In the genomic region with DNA sequence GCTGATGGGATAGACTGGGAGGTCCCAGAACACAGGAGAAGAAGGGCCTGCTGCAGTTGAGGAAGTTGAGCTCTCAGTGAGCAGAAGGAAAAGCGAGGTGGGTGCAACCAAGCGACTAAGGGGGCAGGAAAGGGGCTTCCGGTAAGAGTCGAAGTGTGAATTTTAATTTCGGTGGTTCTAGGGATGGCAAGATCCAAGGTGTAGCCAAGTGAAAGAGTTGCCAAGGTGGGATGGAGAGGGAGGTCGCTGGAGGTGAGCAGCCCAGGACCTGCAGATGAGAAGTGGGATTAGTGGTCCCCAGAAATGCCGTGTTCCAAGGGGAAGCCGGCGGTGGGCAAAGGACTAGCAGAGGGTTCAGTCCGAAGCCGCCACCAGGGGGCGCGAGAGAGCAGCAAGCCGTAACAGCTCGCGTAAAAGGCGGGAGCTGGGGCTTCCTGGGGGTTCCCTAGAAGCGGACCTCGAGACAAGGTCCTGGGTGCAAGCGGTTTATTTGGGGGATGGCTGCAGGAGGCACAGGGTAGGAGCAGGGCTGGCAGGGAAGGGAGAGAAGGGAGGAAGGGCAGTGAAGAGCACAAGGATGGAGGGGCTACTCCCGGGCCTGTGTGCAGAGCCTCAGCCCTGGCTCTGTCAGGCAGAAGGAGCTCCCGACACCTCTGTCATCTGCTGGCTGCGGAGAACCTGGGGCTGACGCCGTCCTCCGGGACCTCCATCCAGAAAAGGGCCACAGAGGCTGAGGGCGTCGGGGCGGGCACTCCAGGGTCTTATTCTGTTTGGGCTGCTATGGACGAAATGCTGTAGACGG, we compare ENCODE assay signal across 8 cellular contexts.
DNase-seq lines count a peak whose midpoint lies in the region; ATAC-seq, FAIRE-seq and TF ChIP-seq lines count a peak whose summit lies in the region.

No MANE protein-coding gene starts in this region.

- H4K20me1 ChIP-seq in OCI-LY1 (ENCODE audit: insufficient read depth, low read length): no peaks in the 10 kb centered on the region
- no peaks in the 10 kb centered on the region for H4K20me1 ChIP-seq in GM12878 (ENCODE audit: control insufficient read depth, insufficient read depth)

- H3K36me3 ChIP-seq in OCI-LY1 (ENCODE audit: insufficient read depth, low read length) (no peaks in the 10 kb centered on the region), GM12878 (ENCODE audit: control insufficient read depth in 2 of 2, insufficient read depth in 2 of 2, low read length in 1 of 2) (no peaks in the 10 kb centered on the region), suprapubic skin (no peaks in the 10 kb centered on the region)

- TF ChIP-seq POLR2A in GM12878 (IDR thresholded peaks at IDR 0.05; ENCODE audit: low read depth, low read length) (no peak), suprapubic skin (IDR thresholded peaks at IDR 0.05) (no peak)

- peak; percentile 26; the same call in 1 of the 2 replicates for TF ChIP-seq RAD21 in GM12878 (IDR thresholded peaks at IDR 0.05; ENCODE audit: insufficient read depth, low read depth, low read length)

- in situ Hi-C loops in GM12878 (cut with MboI): loop anchor here (5.0 to 10.0 kb wide), 3 partner anchors 56 to 503 kb away; no protein-coding TSS in a partner anchor

- TF ChIP-seq CTCF in OCI-LY1 (IDR thresholded peaks at IDR 0.05; ENCODE audit: low read length) (peak; percentile 81), GM12878 (IDR thresholded peaks at IDR 0.05 in 2 of 3, conservative IDR thresholded peaks at IDR 0.05 in 1 of 3; ENCODE audit: control insufficient read depth in 2 of 3, extremely low read depth in 1 of 3, insufficient read depth in 1 of 3, low read depth in 3 of 3, low read length in 3 of 3) (peak; percentile 51 to 73 (median 59)), suprapubic skin (IDR thresholded peaks at IDR 0.05) (peak; percentile 14 to 72)

- TF ChIP-seq EP300 in GM12878 (IDR thresholded peaks at IDR 0.05; ENCODE audit: borderline replicate concordance in 1 of 2, control insufficient read depth in 1 of 2, low read depth in 2 of 2, low read length in 2 of 2) (no peak), suprapubic skin (IDR thresholded peaks at IDR 0.05) (no peak)

- no peak overlapping the region for H3K4me2 ChIP-seq in OCI-LY1 (ENCODE audit: low read length)
- H3K4me2 ChIP-seq in GM12878 (ENCODE audit: control insufficient read depth, insufficient read depth): no peak overlapping the region

- peak; percentile 13 for DNase-seq in activated naive CD4-positive, alpha-beta T cell treated with Interleukin-2 at 50 U/mL for 16 hours
- no peak for DNase-seq in activated naive CD4-positive, alpha-beta T cell treated with anti-CD3 and anti-CD28 coated beads, Interleukin-2, amount 50 U/mL, for 16 hours
- DNase-seq in GM12878 (ENCODE audit: low read depth, low spot score): no peak
- peak; percentile 10 to 20 for DNase-seq in lung microvascular endothelial cell (ENCODE audit: low read depth in 2 of 2)
- no peak for DNase-seq in suprapubic skin (ENCODE audit: low spot score in 2 of 2)
- DNase-seq in D341Med (ENCODE audit: low spot score): no peak
- DNase-seq in NCI-H2171 (lab: John Stamatoyannopoulos, UW): no peak

- H3K79me2 ChIP-seq in OCI-LY1 (ENCODE audit: insufficient read depth, low read length) (no peaks in the 10 kb centered on the region), GM12878 (ENCODE audit: control insufficient read depth, insufficient read depth, low read length) (no peaks in the 10 kb centered on the region)

- H3K9ac ChIP-seq in OCI-LY1 (ENCODE audit: low read length) (no peak overlapping the region), GM12878 (ENCODE audit: control insufficient read depth, insufficient read depth, low read length) (no peak overlapping the region)

- H3K4me1 ChIP-seq in OCI-LY1 (ENCODE audit: insufficient read depth, low read length, severe bottlenecking) (no peaks in the 10 kb centered on the region), GM12878 (ENCODE audit: control insufficient read depth, insufficient read depth, low read length) (no peaks in the 10 kb centered on the region), suprapubic skin (no peaks in the 10 kb centered on the region)

- no peaks in the 10 kb centered on the region for H3K27me3 ChIP-seq in OCI-LY1 (ENCODE audit: insufficient read depth, low read length)
- no peaks in the 10 kb centered on the region for H3K27me3 ChIP-seq in GM12878 (replicated peaks in 1 of 2; ENCODE audit: control insufficient read depth in 2 of 2, insufficient read depth in 2 of 2, low read length in 1 of 2)
- H3K27me3 ChIP-seq in suprapubic skin: peaks cover 5% of the 10 kb centered on the region

- H2AFZ ChIP-seq in OCI-LY1 (ENCODE audit: low read length): no peak overlapping the region
- no peak overlapping the region for H2AFZ ChIP-seq in GM12878 (ENCODE audit: control insufficient read depth, low read depth, low read length)

- POLR2A ChIA-PET in GM12878 (lab: Charles Lee): no interaction called here

- FAIRE-seq in GM12878 (lab: Jason Lieb, UNC): no peak

- 49% methylated on average over 30 of the region's 31 CpGs for WGBS in GM12878 (ENCODE audit: insufficient coverage, insufficient replicate concordance, low lambda C conversion rate, missing lambda C conversion rate)
- WGBS in suprapubic skin: 53% methylated on average over 31 of the region's 31 CpGs

- H3K27ac ChIP-seq in OCI-LY1 (ENCODE audit: low read depth, low read length, poor library complexity, severe bottlenecking) (no peak overlapping the region), GM12878 (ENCODE audit: control insufficient read depth, insufficient read depth) (no peak overlapping the region), suprapubic skin (no peak overlapping the region)

- no peak overlapping the region for H3K4me3 ChIP-seq in OCI-LY1 (ENCODE audit: low read depth, low read length, poor library complexity, severe bottlenecking)
- no peak overlapping the region for H3K4me3 ChIP-seq in GM12878
- no peak overlapping the region for H3K4me3 ChIP-seq in suprapubic skin

- no peaks in the 10 kb centered on the region for H3F3A ChIP-seq in OCI-LY1 (ENCODE audit: insufficient read depth, low read length)

- intact Hi-C loops in GM12878 (cut with micrococcal nuclease; ENCODE audit: unreplicated experiment): loop anchor here (1.0 to 5.0 kb wide), 2 partner anchors 297 to 503 kb away; no protein-coding TSS in a partner anchor

- BruUV-seq in GM12878 (replicated peaks; lab: Mats Ljungman, UMichigan): no TSS peak

- CTCF ChIA-PET in GM12878 (lab: Yijun Ruan, JAX): interaction anchor here (0.8 to 2.1 kb wide), 7 partner anchors 24 to 818 kb away, joined by 3 to 7 read pairs (median 4); no protein-coding TSS in a partner anchor

- H3K9me2 ChIP-seq in OCI-LY1 (ENCODE audit: low read depth, low read length): no peaks in the 10 kb centered on the region

- SMC1A ChIA-PET in GM12878 (lab: Charles Lee; ENCODE audit: uncharacterized antibody, unreplicated experiment): interaction anchor here (1.6 kb wide), 1 partner anchor 11 kb away, joined by 4 read pairs; no protein-coding TSS in a partner anchor

- RAD21 ChIA-PET in GM12878 (lab: Charles Lee; ENCODE audit: unreplicated experiment): interaction anchor here (1.7 kb wide), 1 partner anchor 90 kb away, joined by 6 read pairs; no protein-coding TSS in a partner anchor

- H3K9me3 ChIP-seq in OCI-LY1 (ENCODE audit: low read length) (no peaks in the 10 kb centered on the region), GM12878 (replicated peaks; ENCODE audit: control insufficient read depth, insufficient read depth, low read length) (no peaks in the 10 kb centered on the region), suprapubic skin (no peaks in the 10 kb centered on the region)

- ATAC-seq in GM12878: peak; percentile 74

TF ChIP-seq in GM12878, 131 proteins besides CTCF, POLR2A, EP300 and RAD21:
- TF ChIP-seq POLR2AphosphoS5 (IDR thresholded peaks at IDR 0.05; ENCODE audit: low read length) (no peak), SMC3 (IDR thresholded peaks at IDR 0.05; ENCODE audit: borderline replicate concordance, low read length) (peak; percentile 49; the same call in 1 of the 2 replicates)
TF ChIP-seq in GM12878: peak in this region for 1.

Comparison
In these comparisons a context has a peak if more than half of its experiments do, and no peak if none do; other contexts are left out.
1. DNase-seq: peak in activated naive CD4-positive, alpha-beta T cell treated with Interleukin-2 at 50 U/mL for 16 hours (single experiment) and lung microvascular endothelial cell (2 of 2); none in activated naive CD4-positive, alpha-beta T cell treated with anti-CD3 and anti-CD28 coated beads, Interleukin-2, amount 50 U/mL, for 16 hours (single experiment), GM12878 (single experiment), suprapubic skin (0 of 2), D341Med (single experiment) and NCI-H2171 (single experiment).
2. Peak in every context shown above with its lines, with median percentiles within 50 percentile points of each other: CTCF ChIP-seq.